Comparison of ENCODE assay signal across 1 cellular context in the genomic region with DNA sequence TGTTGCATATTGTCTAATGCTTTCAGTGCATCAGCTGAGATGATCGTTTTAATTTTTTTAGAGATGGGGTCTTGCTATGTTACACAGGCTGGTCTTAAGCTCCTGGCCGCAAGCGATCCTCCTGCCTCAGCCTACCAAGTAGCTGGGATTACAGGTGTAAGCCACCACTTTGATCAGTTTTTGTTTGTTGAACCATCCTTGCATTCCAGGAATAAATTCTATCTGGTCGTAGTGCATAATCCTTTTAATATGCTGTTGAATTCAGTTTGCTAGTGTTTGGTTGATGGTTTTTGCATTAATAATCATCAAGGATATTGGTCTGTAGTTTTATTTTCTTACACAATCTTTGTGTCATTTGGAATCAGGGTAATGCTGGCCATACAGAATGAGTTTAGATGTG.
TF ChIP-seq lines count a peak whose summit lies in the region.

No MANE protein-coding gene starts in this region.

TF ChIP-seq in liver, 16 proteins besides CTCF, POLR2A, EP300 and RAD21 (continued from another document):
- TF ChIP-seq, protein P1, sequence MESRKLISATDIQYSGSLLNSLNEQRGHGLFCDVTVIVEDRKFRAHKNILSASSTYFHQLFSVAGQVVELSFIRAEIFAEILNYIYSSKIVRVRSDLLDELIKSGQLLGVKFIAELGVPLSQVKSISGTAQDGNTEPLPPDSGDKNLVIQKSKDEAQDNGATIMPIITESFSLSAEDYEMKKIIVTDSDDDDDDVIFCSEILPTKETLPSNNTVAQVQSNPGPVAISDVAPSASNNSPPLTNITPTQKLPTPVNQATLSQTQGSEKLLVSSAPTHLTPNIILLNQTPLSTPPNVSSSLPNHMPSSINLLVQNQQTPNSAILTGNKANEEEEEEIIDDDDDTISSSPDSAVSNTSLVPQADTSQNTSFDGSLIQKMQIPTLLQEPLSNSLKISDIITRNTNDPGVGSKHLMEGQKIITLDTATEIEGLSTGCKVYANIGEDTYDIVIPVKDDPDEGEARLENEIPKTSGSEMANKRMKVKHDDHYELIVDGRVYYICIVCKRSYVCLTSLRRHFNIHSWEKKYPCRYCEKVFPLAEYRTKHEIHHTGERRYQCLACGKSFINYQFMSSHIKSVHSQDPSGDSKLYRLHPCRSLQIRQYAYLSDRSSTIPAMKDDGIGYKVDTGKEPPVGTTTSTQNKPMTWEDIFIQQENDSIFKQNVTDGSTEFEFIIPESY (IDR thresholded peaks at IDR 0.05), result no peak
- no peak for TF ChIP-seq FOXA2 (IDR thresholded peaks at IDR 0.05)
- TF ChIP-seq, protein P2, sequence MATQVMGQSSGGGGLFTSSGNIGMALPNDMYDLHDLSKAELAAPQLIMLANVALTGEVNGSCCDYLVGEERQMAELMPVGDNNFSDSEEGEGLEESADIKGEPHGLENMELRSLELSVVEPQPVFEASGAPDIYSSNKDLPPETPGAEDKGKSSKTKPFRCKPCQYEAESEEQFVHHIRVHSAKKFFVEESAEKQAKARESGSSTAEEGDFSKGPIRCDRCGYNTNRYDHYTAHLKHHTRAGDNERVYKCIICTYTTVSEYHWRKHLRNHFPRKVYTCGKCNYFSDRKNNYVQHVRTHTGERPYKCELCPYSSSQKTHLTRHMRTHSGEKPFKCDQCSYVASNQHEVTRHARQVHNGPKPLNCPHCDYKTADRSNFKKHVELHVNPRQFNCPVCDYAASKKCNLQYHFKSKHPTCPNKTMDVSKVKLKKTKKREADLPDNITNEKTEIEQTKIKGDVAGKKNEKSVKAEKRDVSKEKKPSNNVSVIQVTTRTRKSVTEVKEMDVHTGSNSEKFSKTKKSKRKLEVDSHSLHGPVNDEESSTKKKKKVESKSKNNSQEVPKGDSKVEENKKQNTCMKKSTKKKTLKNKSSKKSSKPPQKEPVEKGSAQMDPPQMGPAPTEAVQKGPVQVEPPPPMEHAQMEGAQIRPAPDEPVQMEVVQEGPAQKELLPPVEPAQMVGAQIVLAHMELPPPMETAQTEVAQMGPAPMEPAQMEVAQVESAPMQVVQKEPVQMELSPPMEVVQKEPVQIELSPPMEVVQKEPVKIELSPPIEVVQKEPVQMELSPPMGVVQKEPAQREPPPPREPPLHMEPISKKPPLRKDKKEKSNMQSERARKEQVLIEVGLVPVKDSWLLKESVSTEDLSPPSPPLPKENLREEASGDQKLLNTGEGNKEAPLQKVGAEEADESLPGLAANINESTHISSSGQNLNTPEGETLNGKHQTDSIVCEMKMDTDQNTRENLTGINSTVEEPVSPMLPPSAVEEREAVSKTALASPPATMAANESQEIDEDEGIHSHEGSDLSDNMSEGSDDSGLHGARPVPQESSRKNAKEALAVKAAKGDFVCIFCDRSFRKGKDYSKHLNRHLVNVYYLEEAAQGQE (IDR thresholded peaks at IDR 0.05), result no peak
- TF ChIP-seq, protein P3, sequence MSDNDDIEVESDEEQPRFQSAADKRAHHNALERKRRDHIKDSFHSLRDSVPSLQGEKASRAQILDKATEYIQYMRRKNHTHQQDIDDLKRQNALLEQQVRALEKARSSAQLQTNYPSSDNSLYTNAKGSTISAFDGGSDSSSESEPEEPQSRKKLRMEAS (IDR thresholded peaks at IDR 0.05), result no peak
